Comparison of ENCODE assay signal across 25 cellular contexts in the genomic region with DNA sequence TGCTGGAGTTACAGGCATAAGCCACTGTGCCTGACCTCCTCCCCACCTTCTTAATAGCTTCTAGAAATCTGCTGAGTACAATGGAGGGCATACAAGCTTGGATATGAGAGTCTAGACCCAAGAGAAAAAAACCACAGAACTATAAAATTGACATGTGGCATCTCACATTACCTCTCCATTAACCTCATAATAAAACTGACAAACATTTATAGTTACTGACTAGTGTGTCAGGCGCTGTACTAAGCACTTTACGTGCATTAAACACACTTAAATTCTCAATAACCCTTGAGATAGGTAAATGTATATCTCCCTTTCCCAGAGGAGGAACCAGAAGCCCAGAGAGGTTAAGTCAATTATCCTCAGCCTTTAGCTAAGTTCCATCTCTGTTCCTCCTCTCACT.
"Had no signal": no experiment of that assay in that cellular context is flagged by ENCODE, and none has a peak within 500 bp of the region (broad histone marks: within the 10 kb centered on the region; RNA-seq: fewer than 3 reads in every experiment).

No MANE protein-coding gene starts in this region.

- ATAC-seq: left colon; natural killer cell; right lobe of liver; stimulated activated naive B cell treated with anti-CD40 and anti-IgM and Interleukin-4, amounts not matched to agents 10 μg/mL and 1 μg/mL and 100 μg/mL, for 72 hours; stimulated activated naive CD8-positive, alpha-beta T cell treated with anti-CD3 and anti-CD28 coated beads, Interleukin-15, Interleukin-2, amounts not matched to agents 100 U/mL and 50 U/mL, for 24 hours; upper lobe of right lung had no signal

- H3K4me3 ChIP-seq: left ventricle myocardium inferior, lung, ovary, right atrium auricular region, right lobe of liver, smooth muscle cell, stomach, suprapubic skin, thoracic aorta, tibial artery, upper lobe of right lung had no signal

- DNase-seq: hypothalamus; immature natural killer cell; kidney; left colon; left ventricle myocardium inferior; mesendoderm; naive B cell; natural killer cell; nephron progenitor cell; ovary; right lobe of liver; stimulated activated CD4-positive, alpha-beta T cell treated with anti-CD3 and anti-CD28 coated beads, Interleukin-1b, Interleukin-23, amount 100 ng/mL, for 48 hours; stimulated activated CD4-positive, alpha-beta T cell treated with anti-CD3 and anti-CD28 coated beads, Interleukin-2, amount 100 ng/mL, for 48 hours; stimulated activated CD4-positive, alpha-beta T cell treated with anti-CD3 and anti-CD28 coated beads, Interleukin-4, amount 100 ng/mL, for 4 hours; stimulated activated CD8-positive, alpha-beta memory T cell treated with anti-CD3 and anti-CD28 coated beads, Interleukin-4, amount 100 ng/mL, for 48 hours; stimulated activated naive B cell treated with anti-CD40 and anti-IgM and Interleukin-4, amounts not matched to agents 10 μg/mL and 1 μg/mL and 100 μg/mL, for 72 hours; stimulated activated naive CD8-positive, alpha-beta T cell treated with anti-CD3 and anti-CD28 coated beads, Interleukin-15, Interleukin-2, amounts not matched to agents 100 U/mL and 50 U/mL, for 24 hours; stomach; tibial artery; upper lobe of right lung had no signal

- H3K4me1 ChIP-seq: left ventricle myocardium inferior, right atrium auricular region, right lobe of liver, stomach, suprapubic skin, tibial artery, upper lobe of right lung had no signal

- H3K27ac ChIP-seq: left ventricle myocardium inferior, ovary, right atrium auricular region, right lobe of liver, stomach, suprapubic skin, thoracic aorta, tibial artery, upper lobe of right lung had no signal

- H3K27me3 ChIP-seq: ovary, right atrium auricular region, right lobe of liver, stomach, suprapubic skin, tibial artery, upper lobe of right lung had no signal

- H3K36me3 ChIP-seq: left ventricle myocardium inferior, ovary, right atrium auricular region, right lobe of liver, stomach, suprapubic skin, thoracic aorta, tibial artery, upper lobe of right lung had no signal

- H3K9me3 ChIP-seq: left ventricle myocardium inferior, ovary, right atrium auricular region, right lobe of liver, suprapubic skin, thoracic aorta, tibial artery, upper lobe of right lung had no signal
